9 cellular contexts compared by ENCODE assay signal in the genomic region with DNA sequence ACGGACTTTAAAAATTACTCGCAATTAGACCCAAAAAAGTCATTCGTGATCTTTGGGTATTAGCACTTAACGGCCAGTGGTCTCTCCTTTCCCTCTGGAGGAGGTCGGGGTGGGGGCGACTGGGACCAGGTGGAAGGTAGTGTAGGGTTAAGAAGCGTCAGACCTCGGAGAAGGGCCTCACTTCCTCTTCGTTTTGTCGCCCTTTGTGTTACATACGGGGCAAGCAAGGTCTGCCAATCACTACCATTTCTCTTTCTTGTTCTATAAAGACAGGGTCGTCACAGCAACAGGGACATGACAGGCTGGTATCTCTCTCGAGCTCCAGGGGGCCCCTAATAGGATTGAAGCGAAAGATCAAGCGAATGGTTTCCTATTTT.
A peak's percentile ranks its signal among the peaks of the same experiment; 100 is the strongest.
DNase-seq lines count a peak whose midpoint lies in the region; ATAC-seq, FAIRE-seq and TF ChIP-seq lines count a peak whose summit lies in the region.
"Had no signal": no experiment of that assay in that cellular context is flagged by ENCODE, and none has a peak within 500 bp of the region (broad histone marks: within the 10 kb centered on the region; RNA-seq: fewer than 3 reads in every experiment).

No MANE protein-coding gene starts in this region.

- H3K27ac ChIP-seq in MM.1S (ENCODE audit: low read length): no peak overlapping the region
- no peak overlapping the region for H3K27ac ChIP-seq in H1 (ENCODE audit: low read depth, low read length)
- H3K27ac ChIP-seq in mesenchymal stem cell (ENCODE audit: low read length, poor library complexity, severe bottlenecking): no peak overlapping the region

- H4K91ac ChIP-seq in H1 (replicated peaks; ENCODE audit: insufficient read length, low read length): no peak overlapping the region
- H4K91ac ChIP-seq in mesenchymal stem cell (ENCODE audit: low read length): no peak overlapping the region

- no peaks in the 10 kb centered on the region for H3K79me2 ChIP-seq in MM.1S (ENCODE audit: low read length)
- H3K79me2 ChIP-seq in H1 (ENCODE audit: control insufficient read depth in 1 of 2, insufficient read depth in 2 of 2, low read length in 2 of 2): no peaks in the 10 kb centered on the region

- H4K20me1 ChIP-seq in MM.1S (ENCODE audit: insufficient read depth, low read length) (no peaks in the 10 kb centered on the region), H1 (replicated peaks in 1 of 2; ENCODE audit: control insufficient read depth in 1 of 2, insufficient read depth in 2 of 2, low read length in 2 of 2) (no peaks in the 10 kb centered on the region)

- WGBS in H1 (ENCODE audit: extremely low coverage in 1 of 2, insufficient coverage in 1 of 2, insufficient read length in 1 of 2, insufficient replicate concordance in 2 of 2, low coverage in 1 of 2, low lambda C conversion rate in 2 of 2, missing lambda C conversion rate in 1 of 2), 2 experiments: 8% methylated on average over 15 of the region's 15 CpGs; no CpG with 5 or more reads in 1 of the 2 experiments
- 40% methylated on average over 14 of the region's 15 CpGs for WGBS in mesenchymal stem cell

- no peak overlapping the region for H2BK120ac ChIP-seq in H1 (replicated peaks; ENCODE audit: low read depth, low read length)
- H2BK120ac ChIP-seq in mesenchymal stem cell (ENCODE audit: low read depth, low read length): no peak overlapping the region

- H3K9me3 ChIP-seq in MM.1S (replicated peaks; ENCODE audit: insufficient read depth, low read length): no peaks in the 10 kb centered on the region
- H3K9me3 ChIP-seq in H1 (ENCODE audit: insufficient read depth in 2 of 2, low read depth in 1 of 2, low read length in 1 of 2): no peaks in the 10 kb centered on the region
- H3K9me3 ChIP-seq in mesenchymal stem cell (ENCODE audit: control insufficient read depth, low read length): no peaks in the 10 kb centered on the region

- H4K8ac ChIP-seq in H1 (ENCODE audit: extremely low read depth, insufficient read depth, low read length): no peak overlapping the region
- no peak overlapping the region for H4K8ac ChIP-seq in mesenchymal stem cell (ENCODE audit: low read length)

- H3K4me3 ChIP-seq in MM.1S (ENCODE audit: low read length) (peak overlapping the region; percentile 70), H1 (ENCODE audit: extremely low read depth in 1 of 4, insufficient read depth in 2 of 4, low read depth in 3 of 4, low read length in 4 of 4) (peak overlapping the region; percentile 47 to 71 (median 60)), mesenchymal stem cell (ENCODE audit: insufficient read depth in 1 of 2, low read depth in 1 of 2, low read length in 2 of 2) (no peak overlapping the region)

- no peaks in the 10 kb centered on the region for H3K9me2 ChIP-seq in MM.1S (replicated peaks; ENCODE audit: insufficient read depth, low read length)

- H4K5ac ChIP-seq in H1 (ENCODE audit: insufficient read length, low read depth, low read length): no peak overlapping the region

- CTCF ChIA-PET in H1 (lab: Charles Lee; ENCODE audit: partially characterized antibody): interaction anchor here (0.6 to 2.9 kb wide), 7 partner anchors 45 to 637 kb away, joined by 3 to 16 read pairs (median 3); no protein-coding TSS in a partner anchor

- H3K14ac ChIP-seq in H1 (ENCODE audit: insufficient read length) (no peak overlapping the region), mesenchymal stem cell (ENCODE audit: low read length in 2 of 2) (no peak overlapping the region)

- no peak for ATAC-seq in HG03045 (IDR thresholded peaks at IDR 0.05; ENCODE audit: unreplicated experiment)
- ATAC-seq: HepG2 had no signal

- no peak overlapping the region for H2BK20ac ChIP-seq in H1 (ENCODE audit: low read length)

- TF ChIP-seq CTCF in MM.1S (IDR thresholded peaks at IDR 0.05; ENCODE audit: low read length) (no peak), H1 (IDR thresholded peaks at IDR 0.05; ENCODE audit: control extremely low read depth in 1 of 3, insufficient read depth in 1 of 3, low read depth in 1 of 3, low read length in 3 of 3) (no peak)

- H3K23me2 ChIP-seq in H1 (ENCODE audit: low read depth, low read length): peaks cover 15% of the 10 kb centered on the region

- H2AK5ac ChIP-seq in H1 (ENCODE audit: low read depth, low read length) (no peak overlapping the region), mesenchymal stem cell (ENCODE audit: low read length, severe bottlenecking) (no peak overlapping the region)

- no peak for TF ChIP-seq RAD21 in H1 (IDR thresholded peaks at IDR 0.05 in 1 of 2, conservative IDR thresholded peaks at IDR 0.05 in 1 of 2; ENCODE audit: low read depth in 2 of 2, low read length in 2 of 2)

- H2BK12ac ChIP-seq in H1 (ENCODE audit: low read depth, low read length) (no peak overlapping the region), mesenchymal stem cell (ENCODE audit: low read length in 2 of 2) (no peak overlapping the region)

- no peaks in the 10 kb centered on the region for H3K79me1 ChIP-seq in H1 (ENCODE audit: low read depth, low read length)
- no peaks in the 10 kb centered on the region for H3K79me1 ChIP-seq in mesenchymal stem cell (replicated peaks; ENCODE audit: low read length, poor library complexity, severe bottlenecking)

- H2BK15ac ChIP-seq in H1 (ENCODE audit: low read length) (no peak overlapping the region), mesenchymal stem cell (ENCODE audit: low read depth, poor library complexity, severe bottlenecking) (no peak overlapping the region)

- DNase-seq in GM12891 (ENCODE audit: insufficient read length, low spot score): no peak
- DNase-seq in MM.1S: no peak
- DNase-seq in H1 (ENCODE audit: low read depth in 1 of 2, low spot score in 2 of 2): no peak
- peak; percentile 63 for DNase-seq in retina
- DNase-seq in mesenchymal stem cell: no peak
- DNase-seq in SHP77 (lab: John Stamatoyannopoulos, UW): no peak
- DNase-seq in globus pallidus (ENCODE audit: low spot score): no peak

- TF ChIP-seq POLR2A in GM12891 (IDR thresholded peaks at IDR 0.05; ENCODE audit: low read depth, low read length): no peak
- no peak for TF ChIP-seq POLR2A in H1 (IDR thresholded peaks at IDR 0.05; ENCODE audit: control extremely low read depth in 1 of 2, low read depth in 2 of 2, low read length in 2 of 2)

- H3K36me3 ChIP-seq in MM.1S (replicated peaks; ENCODE audit: insufficient read depth, low read length) (no peaks in the 10 kb centered on the region), H1 (ENCODE audit: control insufficient read depth in 2 of 4, insufficient read depth in 4 of 4, low read length in 3 of 4) (no peaks in the 10 kb centered on the region), mesenchymal stem cell (ENCODE audit: control insufficient read depth in 1 of 2, insufficient read depth in 2 of 2, low read depth in 1 of 2, low read length in 2 of 2) (no peaks in the 10 kb centered on the region)

- POLR2A ChIA-PET in H1 (lab: Charles Lee; ENCODE audit: partially characterized antibody): interaction anchor here (1.3 to 2.0 kb wide), 2 partner anchors 38 to 53 kb away, joined by 4 to 5 read pairs; no protein-coding TSS in a partner anchor

- H3K18ac ChIP-seq in H1 (ENCODE audit: extremely low read depth, low read length) (0 out of 2 replicates have a peak overlapping the region, but pooled peaks have one; percentile 63), mesenchymal stem cell (ENCODE audit: low read depth in 1 of 2, low read length in 2 of 2) (no peak overlapping the region)

- no peak overlapping the region for H3K56ac ChIP-seq in H1 (replicated peaks; ENCODE audit: insufficient read length, low read depth, low read length)

- no peak overlapping the region for H2BK5ac ChIP-seq in H1 (ENCODE audit: low read depth, low read length)
- no peak overlapping the region for H2BK5ac ChIP-seq in mesenchymal stem cell (ENCODE audit: low read depth, low read length, poor library complexity, severe bottlenecking)

- TF ChIP-seq EP300 in H1 (IDR thresholded peaks at IDR 0.05; ENCODE audit: borderline replicate concordance in 1 of 2, low read depth in 2 of 2, low read length in 2 of 2): no peak

- H3K27me3 ChIP-seq in MM.1S (replicated peaks; ENCODE audit: insufficient read depth, low read length): no peaks in the 10 kb centered on the region
- H3K27me3 ChIP-seq in H1 (replicated peaks in 1 of 4; ENCODE audit: control insufficient read depth in 3 of 4, extremely low read depth in 1 of 4, insufficient read depth in 3 of 4, low read length in 3 of 4): peaks cover 0 to 22% (median 16%) of the 10 kb centered on the region in 4 experiments; a peak in 6 of 7 replicates
- peaks cover 0 to 58% of the 10 kb centered on the region in 2 experiments for H3K27me3 ChIP-seq in mesenchymal stem cell (ENCODE audit: control insufficient read depth in 1 of 2, insufficient read depth in 1 of 2, low read length in 2 of 2)

- peak overlapping the region; percentile 82 for H3K9ac ChIP-seq in MM.1S (ENCODE audit: low read length)
- H3K9ac ChIP-seq in H1 (replicated peaks in 1 of 4; ENCODE audit: extremely low read depth in 1 of 4, low read depth in 3 of 4, low read length in 3 of 4): peak overlapping the region in 3 of 4 experiments; percentile 31 to 46 (median 35); a peak in 6 of 7 replicates
- no peak overlapping the region for H3K9ac ChIP-seq in mesenchymal stem cell (ENCODE audit: low read length)

- peaks cover 25% of the 10 kb centered on the region; the same call in 1 of the 2 replicates for H3F3A ChIP-seq in MM.1S (ENCODE audit: insufficient read depth, low read length)

- H3K4me2 ChIP-seq in MM.1S (ENCODE audit: low read depth, low read length): peak overlapping the region; percentile 99
- H3K4me2 ChIP-seq in H1 (ENCODE audit: insufficient read depth in 1 of 2, low read depth in 2 of 2, low read length in 2 of 2): peak overlapping the region; percentile 82 to 95
- H3K4me2 ChIP-seq in mesenchymal stem cell (ENCODE audit: low read length, poor library complexity, severe bottlenecking): no peak overlapping the region

- H3K4me1 ChIP-seq in MM.1S (ENCODE audit: low read length): peaks cover 17% of the 10 kb centered on the region
- peaks cover 0 to 7% (median 5%) of the 10 kb centered on the region in 4 experiments; a peak in 5 of 7 replicates for H3K4me1 ChIP-seq in H1 (replicated peaks in 1 of 4; ENCODE audit: control insufficient read depth in 3 of 4, insufficient read depth in 4 of 4, low read length in 3 of 4)
- H3K4me1 ChIP-seq in mesenchymal stem cell (ENCODE audit: control insufficient read depth, insufficient read depth, low read depth, low read length): peaks cover 11% of the 10 kb centered on the region

- H3K23ac ChIP-seq in H1 (ENCODE audit: insufficient read length) (no peak overlapping the region), mesenchymal stem cell (ENCODE audit: low read length in 2 of 2) (no peak overlapping the region)

- H2AFZ ChIP-seq in MM.1S (ENCODE audit: low read length) (peak overlapping the region; percentile 95), H1 (ENCODE audit: low read length) (peak overlapping the region; percentile 48; the same call in 1 of the 2 replicates), mesenchymal stem cell (ENCODE audit: low read depth, low read length) (no peak overlapping the region)

- no peak overlapping the region for H3K4ac ChIP-seq in H1 (replicated peaks; ENCODE audit: insufficient read length, low read depth, low read length)
- no peak overlapping the region for H3K4ac ChIP-seq in mesenchymal stem cell (ENCODE audit: low read depth in 1 of 2, low read length in 2 of 2)

- peak; percentile 90 for FAIRE-seq in GM12891 (lab: Jason Lieb, UNC)
- peak; percentile 71 for FAIRE-seq in H1 (lab: Jason Lieb, UNC)
- FAIRE-seq: HepG2 had no signal

TF ChIP-seq in H1, 55 proteins besides CTCF, POLR2A, EP300 and RAD21 (continues in another document):
- no peak for TF ChIP-seq FOSL1 (IDR thresholded peaks at IDR 0.05; ENCODE audit: insufficient read depth, low read depth, low read length)

Comparison
In these comparisons a context has a peak if more than half of its experiments do, and no peak if none do; other contexts are left out.
1. H3K4me3 ChIP-seq: peak in MM.1S (single experiment) and H1 (4 of 4); none in mesenchymal stem cell (0 of 2).